10 cellular contexts compared by ENCODE assay signal in the genomic region with DNA sequence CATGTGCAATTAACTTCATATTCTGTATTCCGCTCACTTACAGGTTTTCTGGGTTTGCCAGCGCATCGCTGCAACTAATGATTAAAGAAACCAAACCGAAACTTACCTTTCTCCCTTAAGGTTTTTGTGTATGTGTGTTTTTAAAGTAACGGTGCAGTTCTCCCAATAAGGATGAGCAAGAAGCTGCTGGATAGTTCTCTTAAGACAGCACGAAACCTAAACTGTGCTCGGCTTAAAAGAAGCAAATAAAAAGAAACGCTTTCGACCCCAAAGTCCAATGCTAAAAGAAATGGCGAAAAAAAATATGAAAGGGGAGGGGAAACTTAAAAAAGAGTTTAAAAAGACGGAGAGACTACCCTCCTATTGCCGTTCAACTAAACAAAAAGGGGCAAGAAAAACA. TPM values are rescaled to one million over a fixed set of nuclear protein-coding genes. Genes with fewer than 3 reads are reported as not detected.
A peak's percentile ranks its signal among the peaks of the same experiment; 100 is the strongest.
DNase-seq lines count a peak whose midpoint lies in the region; ATAC-seq and TF ChIP-seq lines count a peak whose summit lies in the region.
"Had no signal": no experiment of that assay in that cellular context is flagged by ENCODE, and none has a peak within 500 bp of the region (broad histone marks: within the 10 kb centered on the region; RNA-seq: fewer than 3 reads in every experiment).

No MANE protein-coding gene starts in this region.

- H3K27ac ChIP-seq in SJSA1 = no peak overlapping the region
- H3K27ac ChIP-seq in fibroblast of lung (ENCODE audit: insufficient read depth, low read length) = no peak overlapping the region
- H3K27ac ChIP-seq in parathyroid adenoma = no peak overlapping the region

- no peak for DNase-seq in BE2C
- no peak for DNase-seq in SJSA1 (ENCODE audit: low read depth in 1 of 2, low spot score in 2 of 2)
- peak; percentile 0 to 21 for DNase-seq in fibroblast of lung (ENCODE audit: low read depth in 2 of 2)
- DNase-seq in DMS153 (lab: John Stamatoyannopoulos, UW) = no peak
- DNase-seq in LoVo (ENCODE audit: low spot score) = no peak
- DNase-seq: immature natural killer cell, KBM-7 had no signal

- H3K4me1 ChIP-seq in BE2C (no peaks in the 10 kb centered on the region), SJSA1 (replicated peaks) (no peaks in the 10 kb centered on the region), fibroblast of lung (ENCODE audit: control insufficient read depth, extremely low read depth, insufficient read depth, low read length) (no peaks in the 10 kb centered on the region), parathyroid adenoma (no peaks in the 10 kb centered on the region)

- H2AFZ ChIP-seq in fibroblast of lung (ENCODE audit: low read length) (no peak overlapping the region), parathyroid adenoma (no peak overlapping the region)

- H3K4me3 ChIP-seq in BE2C (ENCODE audit: low read depth, low read length) (peak overlapping the region; percentile 82), SJSA1 (peak overlapping the region; percentile 26), fibroblast of lung (replicated peaks in 1 of 4; ENCODE audit: control extremely low read depth in 1 of 4, insufficient read depth in 1 of 4, low read depth in 3 of 4, low read length in 4 of 4) (peak overlapping the region in 3 of 4 experiments; percentile 6 to 65 (median 53)), parathyroid adenoma (ENCODE audit: low read depth, low read length) (peak overlapping the region; percentile 19)

- H3K36me3 ChIP-seq in BE2C = no peaks in the 10 kb centered on the region
- H3K36me3 ChIP-seq in SJSA1 = no peaks in the 10 kb centered on the region
- no peaks in the 10 kb centered on the region for H3K36me3 ChIP-seq in fibroblast of lung (ENCODE audit: control insufficient read depth, insufficient read depth, low read length)
- H3K36me3 ChIP-seq in parathyroid adenoma (ENCODE audit: control insufficient read depth, insufficient read depth, low read length) = no peaks in the 10 kb centered on the region

- peaks cover 14% of the 10 kb centered on the region for H3K27me3 ChIP-seq in BE2C
- no peaks in the 10 kb centered on the region for H3K27me3 ChIP-seq in SJSA1 (replicated peaks)
- peaks cover 16% of the 10 kb centered on the region for H3K27me3 ChIP-seq in fibroblast of lung (ENCODE audit: control insufficient read depth, insufficient read depth, low read length)
- H3K27me3 ChIP-seq in parathyroid adenoma (ENCODE audit: control insufficient read depth, insufficient read depth, low read length) = peaks cover 13% of the 10 kb centered on the region

- TF ChIP-seq CTCF in BE2C (IDR thresholded peaks at IDR 0.05; ENCODE audit: low read depth, low read length) = no peak
- TF ChIP-seq CTCF in fibroblast of lung (conservative IDR thresholded peaks at IDR 0.05 in 1 of 2, IDR thresholded peaks at IDR 0.05 in 1 of 2; ENCODE audit: low read depth in 1 of 2, low read length in 2 of 2) = no peak
- TF ChIP-seq CTCF in parathyroid adenoma (IDR thresholded peaks at IDR 0.05) = no peak

- H3K4me2 ChIP-seq in fibroblast of lung (ENCODE audit: extremely low read depth, insufficient read depth, low read length) (peak overlapping the region; percentile 54), parathyroid adenoma (ENCODE audit: low read length) (peak overlapping the region; percentile 33)

- H3K79me2 ChIP-seq in fibroblast of lung (ENCODE audit: control insufficient read depth, insufficient read depth, low read length) (no peaks in the 10 kb centered on the region), parathyroid adenoma (no peaks in the 10 kb centered on the region)

- no peak overlapping the region for H3K9ac ChIP-seq in fibroblast of lung (ENCODE audit: insufficient read depth, low read length)
- no peak overlapping the region for H3K9ac ChIP-seq in parathyroid adenoma

- H3K9me3 ChIP-seq in BE2C (no peaks in the 10 kb centered on the region), SJSA1 (replicated peaks) (no peaks in the 10 kb centered on the region), fibroblast of lung (ENCODE audit: control insufficient read depth, insufficient read depth, low read depth, low read length) (no peaks in the 10 kb centered on the region), parathyroid adenoma (ENCODE audit: control insufficient read depth, low read length) (no peaks in the 10 kb centered on the region)

- ATAC-seq in GM18868 (IDR thresholded peaks at IDR 0.05; ENCODE audit: unreplicated experiment) (no peak), HG03108 (IDR thresholded peaks at IDR 0.05; ENCODE audit: unreplicated experiment) (no peak)

- no peaks in the 10 kb centered on the region for H4K20me1 ChIP-seq in fibroblast of lung (ENCODE audit: control insufficient read depth, extremely low read depth, insufficient read depth, low read length)

RNA-seq across cellular contexts. Expression of a gene that starts 0.3 kb away (rescaled TPM):
- polyA plus RNA-seq in BE2C (2012; ENCODE audit: insufficient read depth, insufficient read length, low read depth) = 5.3 TPM
- 0.08 TPM in 1 of 2 replicates, not detected in the other for total RNA-seq in SJSA1 (2014; rRNA removed; shearing (Covaris generic))
- under 0.01 and 0.26 TPM in 2 replicates for total RNA-seq in fibroblast of lung
- 0.02 and 0.03 TPM in 2 replicates for polyA plus RNA-seq in fibroblast of lung
- not detected in 2 replicates for polyA plus RNA-seq in fibroblast of lung (2012)
- polyA minus RNA-seq in fibroblast of lung (ENCODE audit: low replicate concordance) = not detected in 2 replicates
- polyA plus RNA-seq: immature natural killer cell had no signal

Comparison
In these comparisons a context has a peak if more than half of its experiments do, and no peak if none do; other contexts are left out.
1. DNase-seq: peak in fibroblast of lung (2 of 2); none in BE2C (single experiment), SJSA1 (0 of 2), DMS153 (single experiment) and LoVo (single experiment).
2. H3K4me3 ChIP-seq: peak in every context shown above with its lines; median percentile 82 in BE2C; 53 in fibroblast of lung; 26 in SJSA1; 19 in parathyroid adenoma.